In genomic region chr10:80408198-80409085, GRCh38 we compare ENCODE assay signal across 8 cellular contexts. TPM values are rescaled to one million over a fixed set of nuclear protein-coding genes. Genes with fewer than 3 reads are reported as not detected.
DNase-seq lines count a peak whose midpoint lies in the region; ATAC-seq and TF ChIP-seq lines count a peak whose summit lies in the region.

Gene PRXL2A, plus strand, starts transcription at chr10:80408551. Its CDS starts 11,917 bp downstream, at chr10:80420468.

- peak; percentile 98 for ATAC-seq in GM19455 (IDR thresholded peaks at IDR 0.05; ENCODE audit: unreplicated experiment)
- ATAC-seq in HG03575 (IDR thresholded peaks at IDR 0.05; ENCODE audit: extremely low read depth, insufficient number of reproducible peaks, low FRiP score, unreplicated experiment) = peak; percentile 58

- H3K4me3 ChIP-seq in neutrophil (ENCODE audit: low read depth in 1 of 2, low read length in 1 of 2) = peak within 1 kb of the TSS; percentile 61 to 68

- no peaks in the 10 kb centered on the region for H3K9me3 ChIP-seq in neutrophil

- peaks cover 13 to 14% of the 10 kb centered on the region in 2 experiments for H3K4me1 ChIP-seq in neutrophil (ENCODE audit: control insufficient read depth in 1 of 2, insufficient read depth in 1 of 2, low read depth in 1 of 2, low read length in 1 of 2)

- no peaks in the 10 kb centered on the region for H3K36me3 ChIP-seq in neutrophil

- TF ChIP-seq CTCF in neutrophil (IDR thresholded peaks at IDR 0.05) (no peak), subcutaneous adipose tissue (IDR thresholded peaks at IDR 0.05; ENCODE audit: low read depth) (no peak)

- H3K27me3 ChIP-seq in neutrophil = peaks cover 62% of the 10 kb centered on the region

- no peak within 1 kb of the TSS for H3K27ac ChIP-seq in neutrophil

- DNase-seq in COR-L47 (lab: John Stamatoyannopoulos, UW) (peak; percentile 41), RPMI7951 (ENCODE audit: low read depth) (peak; percentile 48), activated gamma-delta T cell treated with Interleukin-2 at 50 U/mL for 16 hours (peak; percentile 80), foreskin melanocyte (peak; percentile 55)

RNA-seq across cellular contexts. Expression of gene PRXL2A, which starts in this region (rescaled TPM):
- 13.2 and 13.6 TPM in 2 replicates for total RNA-seq in RPMI7951 (2014; rRNA removed; shearing (Covaris generic))
- total RNA-seq in subcutaneous adipose tissue = 100 to 1,000 TPM; 254 to 775 (median 498) TPM

Comparison
In these comparisons a context has a peak if more than half of its experiments do, and no peak if none do; other contexts are left out.
1. RNA of gene PRXL2A (total RNA-seq): 254 to 775 TPM in subcutaneous adipose tissue; 13.2 to 13.6 TPM in RPMI7951; every median in the first group is over 10 times any median in the second.
2. Peak in every context shown above with its lines, with median percentiles within 50 percentile points of each other: DNase-seq.